Comparison of ENCODE assay signal across 2 cellular contexts in the genomic region with DNA sequence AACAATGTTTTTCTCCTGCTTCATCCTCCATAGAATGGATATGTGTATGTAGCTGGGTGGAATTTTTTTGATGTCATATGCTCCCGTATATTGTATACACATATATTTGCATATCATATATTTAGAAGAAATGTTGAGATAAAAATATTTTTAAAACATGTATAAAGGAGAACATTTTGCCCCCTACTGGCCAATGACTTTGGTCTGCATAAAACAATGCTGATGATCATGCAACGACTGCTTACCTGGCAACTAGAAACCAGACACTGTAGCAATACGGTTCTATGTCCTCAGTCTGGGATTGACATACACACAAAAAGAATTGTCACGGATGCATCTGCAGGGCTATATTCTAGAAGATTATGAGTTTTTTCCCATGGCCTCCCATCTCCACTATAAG.
TF ChIP-seq lines count a peak whose summit lies in the region.

No MANE protein-coding gene starts in this region.

TF ChIP-seq in SK-N-SH, 30 proteins besides CTCF, POLR2A, EP300 and RAD21 (continued from another document):
- TF ChIP-seq NRF1 (IDR thresholded peaks at IDR 0.05; ENCODE audit: low read depth, low read length), result no peak
- TF ChIP-seq, protein P1, sequence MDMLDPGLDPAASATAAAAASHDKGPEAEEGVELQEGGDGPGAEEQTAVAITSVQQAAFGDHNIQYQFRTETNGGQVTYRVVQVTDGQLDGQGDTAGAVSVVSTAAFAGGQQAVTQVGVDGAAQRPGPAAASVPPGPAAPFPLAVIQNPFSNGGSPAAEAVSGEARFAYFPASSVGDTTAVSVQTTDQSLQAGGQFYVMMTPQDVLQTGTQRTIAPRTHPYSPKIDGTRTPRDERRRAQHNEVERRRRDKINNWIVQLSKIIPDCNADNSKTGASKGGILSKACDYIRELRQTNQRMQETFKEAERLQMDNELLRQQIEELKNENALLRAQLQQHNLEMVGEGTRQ (IDR thresholded peaks at IDR 0.05; ENCODE audit: borderline replicate concordance, low read depth, low read length), result no peak
- TF ChIP-seq SMC3 (IDR thresholded peaks at IDR 0.05; ENCODE audit: low read depth, low read length), result no peak
- TF ChIP-seq SIN3A (IDR thresholded peaks at IDR 0.05; ENCODE audit: borderline replicate concordance, low read depth, low read length), result no peak
- TF ChIP-seq RXRA (IDR thresholded peaks at IDR 0.05; ENCODE audit: borderline replicate concordance, low read depth), result no peak
TF ChIP-seq in SK-N-SH: peak in this region for 0.

TF ChIP-seq in SK-N-SH treated with all-trans-retinoic acid at 6 μM for 48 hours, 23 proteins besides CTCF, POLR2A, EP300 and RAD21 (continued from another document):
- no peak for TF ChIP-seq TCF4 (CRISPR knock-in tag; IDR thresholded peaks at IDR 0.05; ENCODE audit: borderline replicate concordance)
- TF ChIP-seq ARNTL (CRISPR knock-in tag; IDR thresholded peaks at IDR 0.05; ENCODE audit: borderline replicate concordance, low read depth), result no peak
- no peak for TF ChIP-seq GLIS3 (CRISPR knock-in tag; IDR thresholded peaks at IDR 0.05)
- no peak for TF ChIP-seq PPARA (CRISPR knock-in tag; IDR thresholded peaks at IDR 0.05; ENCODE audit: borderline replicate concordance)
- no peak for TF ChIP-seq CREB5 (CRISPR knock-in tag; IDR thresholded peaks at IDR 0.05; ENCODE audit: low read depth)
- no peak for TF ChIP-seq OSR1 (CRISPR knock-in tag; IDR thresholded peaks at IDR 0.05)
- TF ChIP-seq ZNF565 (CRISPR knock-in tag; conservative IDR thresholded peaks at IDR 0.05; ENCODE audit: low read depth), result no peak
- TF ChIP-seq CSDC2 (CRISPR knock-in tag; IDR thresholded peaks at IDR 0.05), result no peak
- no peak for TF ChIP-seq RARB (CRISPR knock-in tag; IDR thresholded peaks at IDR 0.05)
- TF ChIP-seq ESRRG (CRISPR knock-in tag; IDR thresholded peaks at IDR 0.05), result no peak
